ENCODE assay signal across 1 cellular context in genomic region chr1:235160965-235161684, GRCh38.
TF ChIP-seq lines count a peak whose summit lies in the region.

Gene RBM34, minus strand, starts transcription at chr1:235161250. Its CDS starts 24 bp downstream, at chr1:235161226.

TF ChIP-seq in GM12878, 131 proteins besides CTCF, POLR2A, EP300 and RAD21 (continued from another document and continues in another):
- TF ChIP-seq, protein P1, sequence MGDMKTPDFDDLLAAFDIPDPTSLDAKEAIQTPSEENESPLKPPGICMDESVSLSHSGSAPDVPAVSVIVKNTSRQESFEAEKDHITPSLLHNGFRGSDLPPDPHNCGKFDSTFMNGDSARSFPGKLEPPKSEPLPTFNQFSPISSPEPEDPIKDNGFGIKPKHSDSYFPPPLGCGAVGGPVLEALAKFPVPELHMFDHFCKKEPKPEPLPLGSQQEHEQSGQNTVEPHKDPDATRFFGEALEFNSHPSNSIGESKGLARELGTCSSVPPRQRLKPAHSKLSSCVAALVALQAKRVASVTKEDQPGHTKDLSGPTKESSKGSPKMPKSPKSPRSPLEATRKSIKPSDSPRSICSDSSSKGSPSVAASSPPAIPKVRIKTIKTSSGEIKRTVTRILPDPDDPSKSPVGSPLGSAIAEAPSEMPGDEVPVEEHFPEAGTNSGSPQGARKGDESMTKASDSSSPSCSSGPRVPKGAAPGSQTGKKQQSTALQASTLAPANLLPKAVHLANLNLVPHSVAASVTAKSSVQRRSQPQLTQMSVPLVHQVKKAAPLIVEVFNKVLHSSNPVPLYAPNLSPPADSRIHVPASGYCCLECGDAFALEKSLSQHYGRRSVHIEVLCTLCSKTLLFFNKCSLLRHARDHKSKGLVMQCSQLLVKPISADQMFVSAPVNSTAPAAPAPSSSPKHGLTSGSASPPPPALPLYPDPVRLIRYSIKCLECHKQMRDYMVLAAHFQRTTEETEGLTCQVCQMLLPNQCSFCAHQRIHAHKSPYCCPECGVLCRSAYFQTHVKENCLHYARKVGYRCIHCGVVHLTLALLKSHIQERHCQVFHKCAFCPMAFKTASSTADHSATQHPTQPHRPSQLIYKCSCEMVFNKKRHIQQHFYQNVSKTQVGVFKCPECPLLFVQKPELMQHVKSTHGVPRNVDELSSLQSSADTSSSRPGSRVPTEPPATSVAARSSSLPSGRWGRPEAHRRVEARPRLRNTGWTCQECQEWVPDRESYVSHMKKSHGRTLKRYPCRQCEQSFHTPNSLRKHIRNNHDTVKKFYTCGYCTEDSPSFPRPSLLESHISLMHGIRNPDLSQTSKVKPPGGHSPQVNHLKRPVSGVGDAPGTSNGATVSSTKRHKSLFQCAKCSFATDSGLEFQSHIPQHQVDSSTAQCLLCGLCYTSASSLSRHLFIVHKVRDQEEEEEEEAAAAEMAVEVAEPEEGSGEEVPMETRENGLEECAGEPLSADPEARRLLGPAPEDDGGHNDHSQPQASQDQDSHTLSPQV (IDR thresholded peaks at IDR 0.05), result no peak
- peak; percentile 6; the same call in 1 of the 2 replicates for TF ChIP-seq MXI1 (IDR thresholded peaks at IDR 0.05; ENCODE audit: low read depth, low read length)
- peak; percentile 12 for TF ChIP-seq RELA (IDR thresholded peaks at IDR 0.05; ENCODE audit: borderline replicate concordance, partially characterized antibody)
- no peak for TF ChIP-seq KLF5 (IDR thresholded peaks at IDR 0.05; ENCODE audit: partially characterized antibody)
- peak in 1 of 2 experiments; percentile 38; a peak in 1 of 3 replicates for TF ChIP-seq EGR1 (IDR thresholded peaks at IDR 0.05; ENCODE audit: borderline replicate concordance in 1 of 2, low read depth in 2 of 2, low read length in 2 of 2)
- TF ChIP-seq PAX8 (IDR thresholded peaks at IDR 0.05), result no peak
- no peak for TF ChIP-seq CEBPZ (IDR thresholded peaks at IDR 0.05; ENCODE audit: low read depth, low read length)
- TF ChIP-seq, protein P2, sequence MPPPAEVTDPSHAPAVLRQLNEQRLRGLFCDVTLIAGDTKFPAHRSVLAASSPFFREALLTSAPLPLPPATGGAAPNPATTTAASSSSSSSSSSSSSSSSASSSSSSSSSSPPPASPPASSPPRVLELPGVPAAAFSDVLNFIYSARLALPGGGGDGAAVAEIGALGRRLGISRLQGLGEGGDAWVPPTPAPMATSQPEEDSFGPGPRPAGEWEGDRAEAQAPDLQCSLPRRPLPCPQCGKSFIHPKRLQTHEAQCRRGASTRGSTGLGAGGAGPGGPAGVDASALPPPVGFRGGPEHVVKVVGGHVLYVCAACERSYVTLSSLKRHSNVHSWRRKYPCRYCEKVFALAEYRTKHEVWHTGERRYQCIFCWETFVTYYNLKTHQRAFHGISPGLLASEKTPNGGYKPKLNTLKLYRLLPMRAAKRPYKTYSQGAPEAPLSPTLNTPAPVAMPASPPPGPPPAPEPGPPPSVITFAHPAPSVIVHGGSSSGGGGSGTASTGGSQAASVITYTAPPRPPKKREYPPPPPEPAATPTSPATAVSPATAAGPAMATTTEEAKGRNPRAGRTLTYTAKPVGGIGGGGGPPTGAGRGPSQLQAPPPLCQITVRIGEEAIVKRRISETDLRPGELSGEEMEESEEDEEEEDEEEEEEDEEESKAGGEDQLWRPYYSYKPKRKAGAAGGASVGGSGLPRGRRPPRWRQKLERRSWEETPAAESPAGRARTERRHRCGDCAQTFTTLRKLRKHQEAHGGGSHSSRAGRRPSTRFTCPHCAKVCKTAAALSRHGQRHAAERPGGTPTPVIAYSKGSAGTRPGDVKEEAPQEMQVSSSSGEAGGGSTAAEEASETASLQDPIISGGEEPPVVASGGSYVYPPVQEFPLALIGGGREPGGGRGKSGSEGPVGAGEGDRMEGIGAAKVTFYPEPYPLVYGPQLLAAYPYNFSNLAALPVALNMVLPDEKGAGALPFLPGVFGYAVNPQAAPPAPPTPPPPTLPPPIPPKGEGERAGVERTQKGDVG (CRISPR knock-in tag; IDR thresholded peaks at IDR 0.05), result no peak
- no peak for TF ChIP-seq ZNF217 (IDR thresholded peaks at IDR 0.05)
- TF ChIP-seq, protein P3, sequence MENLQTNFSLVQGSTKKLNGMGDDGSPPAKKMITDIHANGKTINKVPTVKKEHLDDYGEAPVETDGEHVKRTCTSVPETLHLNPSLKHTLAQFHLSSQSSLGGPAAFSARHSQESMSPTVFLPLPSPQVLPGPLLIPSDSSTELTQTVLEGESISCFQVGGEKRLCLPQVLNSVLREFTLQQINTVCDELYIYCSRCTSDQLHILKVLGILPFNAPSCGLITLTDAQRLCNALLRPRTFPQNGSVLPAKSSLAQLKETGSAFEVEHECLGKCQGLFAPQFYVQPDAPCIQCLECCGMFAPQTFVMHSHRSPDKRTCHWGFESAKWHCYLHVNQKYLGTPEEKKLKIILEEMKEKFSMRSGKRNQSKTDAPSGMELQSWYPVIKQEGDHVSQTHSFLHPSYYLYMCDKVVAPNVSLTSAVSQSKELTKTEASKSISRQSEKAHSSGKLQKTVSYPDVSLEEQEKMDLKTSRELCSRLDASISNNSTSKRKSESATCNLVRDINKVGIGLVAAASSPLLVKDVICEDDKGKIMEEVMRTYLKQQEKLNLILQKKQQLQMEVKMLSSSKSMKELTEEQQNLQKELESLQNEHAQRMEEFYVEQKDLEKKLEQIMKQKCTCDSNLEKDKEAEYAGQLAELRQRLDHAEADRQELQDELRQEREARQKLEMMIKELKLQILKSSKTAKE (IDR thresholded peaks at IDR 0.05; ENCODE audit: low read depth, poor library complexity, severe bottlenecking), result no peak
- 0 out of 2 replicates have a peak, but pooled peaks have one; percentile 4 for TF ChIP-seq NR2F1 (conservative IDR thresholded peaks at IDR 0.05)
- TF ChIP-seq ZSCAN29 (IDR thresholded peaks at IDR 0.05), result no peak; the same call in 1 of the 2 replicates
- TF ChIP-seq MEF2A (IDR thresholded peaks at IDR 0.05; ENCODE audit: insufficient read depth, low read depth, low read length), result no peak
- peak in 1 of 2 experiments; percentile 64; a peak in 1 of 4 replicates for TF ChIP-seq BHLHE40 (IDR thresholded peaks at IDR 0.05; ENCODE audit: borderline replicate concordance in 1 of 2, low read depth in 2 of 2, low read length in 1 of 2)
- peak; percentile 82 for TF ChIP-seq SIN3A (IDR thresholded peaks at IDR 0.05; ENCODE audit: low read depth, low read length)
- peak; percentile 70 for TF ChIP-seq TCF3 (IDR thresholded peaks at IDR 0.05; ENCODE audit: borderline replicate concordance, insufficient read depth, low read depth, low read length)
- peak; percentile 45; the same call in 1 of the 2 replicates for TF ChIP-seq NFIC (IDR thresholded peaks at IDR 0.05; ENCODE audit: low read depth, low read length)
- no peak for TF ChIP-seq MTA2 (IDR thresholded peaks at IDR 0.05; ENCODE audit: low read depth)
- no peak for TF ChIP-seq ZZZ3 (IDR thresholded peaks at IDR 0.05; ENCODE audit: control insufficient read depth, insufficient read length, low read depth)
- TF ChIP-seq E2F8 (IDR thresholded peaks at IDR 0.05; ENCODE audit: low read depth, partially characterized antibody), result peak; percentile 82
- TF ChIP-seq HSF1 (IDR thresholded peaks at IDR 0.05; ENCODE audit: low read depth, low read length), result no peak
- peak; percentile 45; the same call in 1 of the 2 replicates for TF ChIP-seq PAX5 (IDR thresholded peaks at IDR 0.05; ENCODE audit: borderline replicate concordance, low read depth, low read length)
- peak; percentile 97 for TF ChIP-seq PML (IDR thresholded peaks at IDR 0.05; ENCODE audit: low read length)
- TF ChIP-seq SMAD5 (IDR thresholded peaks at IDR 0.05; ENCODE audit: low read depth), result peak; percentile 95
- TF ChIP-seq, protein P4, sequence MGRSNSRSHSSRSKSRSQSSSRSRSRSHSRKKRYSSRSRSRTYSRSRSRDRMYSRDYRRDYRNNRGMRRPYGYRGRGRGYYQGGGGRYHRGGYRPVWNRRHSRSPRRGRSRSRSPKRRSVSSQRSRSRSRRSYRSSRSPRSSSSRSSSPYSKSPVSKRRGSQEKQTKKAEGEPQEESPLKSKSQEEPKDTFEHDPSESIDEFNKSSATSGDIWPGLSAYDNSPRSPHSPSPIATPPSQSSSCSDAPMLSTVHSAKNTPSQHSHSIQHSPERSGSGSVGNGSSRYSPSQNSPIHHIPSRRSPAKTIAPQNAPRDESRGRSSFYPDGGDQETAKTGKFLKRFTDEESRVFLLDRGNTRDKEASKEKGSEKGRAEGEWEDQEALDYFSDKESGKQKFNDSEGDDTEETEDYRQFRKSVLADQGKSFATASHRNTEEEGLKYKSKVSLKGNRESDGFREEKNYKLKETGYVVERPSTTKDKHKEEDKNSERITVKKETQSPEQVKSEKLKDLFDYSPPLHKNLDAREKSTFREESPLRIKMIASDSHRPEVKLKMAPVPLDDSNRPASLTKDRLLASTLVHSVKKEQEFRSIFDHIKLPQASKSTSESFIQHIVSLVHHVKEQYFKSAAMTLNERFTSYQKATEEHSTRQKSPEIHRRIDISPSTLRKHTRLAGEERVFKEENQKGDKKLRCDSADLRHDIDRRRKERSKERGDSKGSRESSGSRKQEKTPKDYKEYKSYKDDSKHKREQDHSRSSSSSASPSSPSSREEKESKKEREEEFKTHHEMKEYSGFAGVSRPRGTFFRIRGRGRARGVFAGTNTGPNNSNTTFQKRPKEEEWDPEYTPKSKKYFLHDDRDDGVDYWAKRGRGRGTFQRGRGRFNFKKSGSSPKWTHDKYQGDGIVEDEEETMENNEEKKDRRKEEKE (IDR thresholded peaks at IDR 0.05), result no peak
- no peak for TF ChIP-seq FOS (IDR thresholded peaks at IDR 0.05; ENCODE audit: borderline replicate concordance, extremely low read depth, insufficient read length)
- no peak for TF ChIP-seq MEF2B (IDR thresholded peaks at IDR 0.05; ENCODE audit: partially characterized antibody, poor library complexity, severe bottlenecking)
- no peak for TF ChIP-seq BRCA1 (IDR thresholded peaks at IDR 0.05; ENCODE audit: low read depth, low read length)
- TF ChIP-seq REST (IDR thresholded peaks at IDR 0.05; ENCODE audit: low read depth, low read length), result peak; percentile 51; the same call in 1 of the 2 replicates
- TF ChIP-seq HDAC2 (IDR thresholded peaks at IDR 0.05), result no peak
